Comparison of ENCODE assay signal across 13 cellular contexts in the genomic region with DNA sequence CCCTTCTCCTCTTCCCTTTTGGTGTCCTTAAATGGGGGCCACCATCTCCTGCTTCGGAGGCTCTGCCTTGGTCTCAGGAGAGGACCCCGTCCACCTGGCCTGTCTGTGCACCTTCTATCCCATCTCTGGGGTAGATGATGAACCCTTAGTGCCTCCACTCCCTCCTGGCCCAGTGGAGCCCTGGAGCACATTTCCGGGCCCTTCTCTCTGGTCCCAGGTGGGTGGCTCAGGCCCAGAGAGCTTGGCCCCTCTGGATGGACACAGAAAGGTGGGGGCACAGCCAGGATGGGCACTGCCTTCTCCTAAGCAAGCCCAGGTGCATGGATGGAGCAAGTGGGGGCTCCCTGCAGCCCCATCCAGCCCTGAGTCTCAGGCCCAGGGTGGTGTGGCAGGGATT.
"Had no signal": no experiment of that assay in that cellular context is flagged by ENCODE, and none has a peak within 500 bp of the region (broad histone marks: within the 10 kb centered on the region; RNA-seq: fewer than 3 reads in every experiment).

No MANE protein-coding gene starts in this region.

- H3K36me3 ChIP-seq: colonic mucosa, esophagus squamous epithelium, pancreas, tibial artery had no signal

- H3K4me1 ChIP-seq: colonic mucosa, pancreas had no signal

- H3K27me3 Mint-ChIP-seq: stimulated activated memory B cell treated with anti-CD40 and anti-IgM and Interleukin-4, amounts not matched to agents 10 μg/mL and 1 μg/mL and 100 μg/mL, for 72 hours had no signal

- H3K36me3 Mint-ChIP-seq: activated naive CD8-positive, alpha-beta T cell treated with anti-CD3 and anti-CD28 coated beads for 36 hours; stimulated activated memory B cell treated with anti-CD40 and anti-IgM and Interleukin-4, amounts not matched to agents 10 μg/mL and 1 μg/mL and 100 μg/mL, for 72 hours had no signal

- H3K9me3 ChIP-seq: body of pancreas, colonic mucosa, esophagus squamous epithelium, pancreas, tibial artery had no signal

- H3K4me3 Mint-ChIP-seq: activated naive CD8-positive, alpha-beta T cell treated with anti-CD3 and anti-CD28 coated beads for 36 hours; neural crest cell; stimulated activated memory B cell treated with anti-CD40 and anti-IgM and Interleukin-4, amounts not matched to agents 10 μg/mL and 1 μg/mL and 100 μg/mL, for 72 hours; T-helper 2 cell treated with Interferon-gamma antibody and Interleukin-4, amounts not matched to agents 5 μg/mL and 100 μg/mL, for 36 hours had no signal

- H3K4me3 ChIP-seq: body of pancreas, colonic mucosa, esophagus squamous epithelium, pancreas, tibial artery had no signal

- H3K9me3 Mint-ChIP-seq: activated naive CD8-positive, alpha-beta T cell treated with anti-CD3 and anti-CD28 coated beads for 36 hours; neural crest cell; T-helper 2 cell treated with Interferon-gamma antibody and Interleukin-4, amounts not matched to agents 5 μg/mL and 100 μg/mL, for 36 hours had no signal

- DNase-seq: activated naive CD8-positive, alpha-beta T cell treated with anti-CD3 and anti-CD28 coated beads for 36 hours; amygdala; body of pancreas; esophagus squamous epithelium; hippocampal formation; mesendoderm; SW 1271 had no signal

- H3K4me1 Mint-ChIP-seq: activated naive CD8-positive, alpha-beta T cell treated with anti-CD3 and anti-CD28 coated beads for 36 hours; stimulated activated memory B cell treated with anti-CD40 and anti-IgM and Interleukin-4, amounts not matched to agents 10 μg/mL and 1 μg/mL and 100 μg/mL, for 72 hours had no signal

- H3K27me3 ChIP-seq: pancreas had no signal

- H3K27ac Mint-ChIP-seq: activated naive CD8-positive, alpha-beta T cell treated with anti-CD3 and anti-CD28 coated beads for 36 hours; stimulated activated memory B cell treated with anti-CD40 and anti-IgM and Interleukin-4, amounts not matched to agents 10 μg/mL and 1 μg/mL and 100 μg/mL, for 72 hours; T-helper 2 cell treated with Interferon-gamma antibody and Interleukin-4, amounts not matched to agents 5 μg/mL and 100 μg/mL, for 36 hours had no signal

- H3K27ac ChIP-seq: body of pancreas, colonic mucosa, esophagus squamous epithelium, pancreas, tibial artery had no signal

- ATAC-seq: body of pancreas; pancreas; stimulated activated memory B cell treated with anti-CD40 and anti-IgM and Interleukin-4, amounts not matched to agents 10 μg/mL and 1 μg/mL and 100 μg/mL, for 72 hours had no signal
